Comparison of ENCODE assay signal across 22 cellular contexts in the genomic region with DNA sequence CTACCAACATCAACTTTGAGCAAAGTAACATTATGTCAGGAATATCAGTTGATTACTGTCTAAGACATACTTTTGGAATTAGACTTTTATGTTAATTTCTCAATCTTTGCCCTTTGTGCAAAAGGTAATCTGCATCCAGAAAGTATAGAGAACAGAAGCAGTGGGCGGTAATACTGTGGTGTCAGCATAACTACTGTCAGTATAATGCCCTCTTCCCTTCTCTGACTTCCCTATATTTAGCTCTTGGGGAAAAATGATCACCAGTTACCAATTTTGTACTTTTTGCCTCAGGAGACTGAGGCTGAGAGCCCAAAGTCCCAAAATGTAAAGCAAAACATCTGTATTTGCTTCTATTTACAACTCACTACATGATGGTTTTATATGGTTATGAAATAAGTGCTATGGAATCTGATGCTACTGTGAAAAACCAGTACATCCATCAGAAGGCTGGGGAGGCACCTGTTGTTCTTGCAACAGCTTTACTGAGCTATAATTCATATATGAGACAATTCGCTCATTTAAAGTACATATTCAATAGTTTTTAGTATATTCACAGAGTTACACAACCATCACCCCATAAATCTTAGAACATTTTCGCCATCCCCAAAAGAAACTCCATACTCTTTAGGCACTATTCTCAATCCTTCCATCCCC. TPM values are rescaled to one million over a fixed set of nuclear protein-coding genes. Genes with fewer than 3 reads are reported as not detected.
DNase-seq lines count a peak whose midpoint lies in the region; ATAC-seq, FAIRE-seq and TF ChIP-seq lines count a peak whose summit lies in the region.
"Had no signal": no experiment of that assay in that cellular context is flagged by ENCODE, and none has a peak within 500 bp of the region (broad histone marks: within the 10 kb centered on the region; RNA-seq: fewer than 3 reads in every experiment).

No MANE protein-coding gene starts in this region.

- H4K8ac ChIP-seq in IMR-90 (ENCODE audit: low read depth in 2 of 2, low read length in 2 of 2) = no peak overlapping the region

- H3K4me1 Mint-ChIP-seq in activated T-cell treated with anti-CD3 and anti-CD28 coated beads, Interleukin-2, amount 50 U/mL, for 24 hours (ENCODE audit: low read depth) = peaks cover 1% of the 10 kb centered on the region
- H3K4me1 Mint-ChIP-seq: B cell, IgD-negative memory B cell had no signal

- no peaks in the 10 kb centered on the region for H4K20me1 ChIP-seq in IMR-90 (ENCODE audit: insufficient read depth, low read length)
- H4K20me1 ChIP-seq in GM12878 (ENCODE audit: control insufficient read depth, insufficient read depth) = no peaks in the 10 kb centered on the region
- H4K20me1 ChIP-seq: BLaER1 treated with 17β-estradiol and CSF1 and Interleukin-3, amounts not matched to agents 10 nM and 100 nM had no signal

- H3K9me3 ChIP-seq in A549 = no peaks in the 10 kb centered on the region
- no peaks in the 10 kb centered on the region for H3K9me3 ChIP-seq in IMR-90 (ENCODE audit: control insufficient read depth, insufficient read depth, low read length)
- no peaks in the 10 kb centered on the region for H3K9me3 ChIP-seq in GM12878 (replicated peaks; ENCODE audit: control insufficient read depth, insufficient read depth, low read length)
- H3K9me3 ChIP-seq in neutrophil = no peaks in the 10 kb centered on the region
- H3K9me3 ChIP-seq: BLaER1 treated with 17β-estradiol and CSF1 and Interleukin-3, amounts not matched to agents 10 nM and 100 nM; Caco-2 had no signal

- H3K27ac ChIP-seq in A549 (no peak overlapping the region), IMR-90 (ENCODE audit: insufficient read depth, low read length) (no peak overlapping the region), GM12878 (ENCODE audit: control insufficient read depth, insufficient read depth) (no peak overlapping the region), neutrophil (peak overlapping the region; percentile 26)
- H3K27ac ChIP-seq: BLaER1 treated with 17β-estradiol and CSF1 and Interleukin-3, amounts not matched to agents 10 nM and 100 nM; HL-60 had no signal

- H2BK120ac ChIP-seq in IMR-90 (ENCODE audit: low read depth, low read length) = no peak overlapping the region

- SMC1A ChIA-PET in GM12878 (lab: Charles Lee; ENCODE audit: uncharacterized antibody, unreplicated experiment) = interaction anchor here (1.5 to 1.6 kb wide), 2 partner anchors 19 to 91 kb away, joined by 3 to 5 read pairs; no protein-coding TSS in a partner anchor

- DNase-seq in A549 (ENCODE audit: low read depth in 1 of 2, low spot score in 1 of 2) = no peak
- no peak for DNase-seq in IMR-90
- no peak for DNase-seq in GM12878 (ENCODE audit: low read depth, low spot score)
- no peak for DNase-seq in NCI-H82 (lab: John Stamatoyannopoulos, UW)
- no peak for DNase-seq in activated T-cell treated with anti-CD3 and anti-CD28 coated beads, Interleukin-2, amount 50 U/mL, for 24 hours
- DNase-seq in superior temporal gyrus (ENCODE audit: extremely low spot score) = no peak
- no peak for DNase-seq in left lobe of liver (ENCODE audit: low spot score)
- DNase-seq: 8988T; Caco-2; CD4-positive, CD25-positive, alpha-beta regulatory T cell; DMS153; DMS79; GDM1; GOT3; H7; KG1 had no signal

- no peak overlapping the region for H3K18ac ChIP-seq in IMR-90 (ENCODE audit: low read depth, low read length)

- in situ Hi-C loops in IMR-90 (cut with MboI; ENCODE audit: low sequenced_read_pairs) (no loop called here), GM12878 (cut with MboI) (no loop called here)

- H3K56ac ChIP-seq in IMR-90 (ENCODE audit: extremely low read depth, insufficient read depth, low read length) = no peak overlapping the region

- no peak overlapping the region for H2AK5ac ChIP-seq in IMR-90 (ENCODE audit: low read depth, low read length)

- WGBS in A549 (ENCODE audit: missing lambda C conversion rate) = 55% methylated on average over 3 of the region's 3 CpGs
- no CpG with 5 or more reads among the region's 3 CpGs for WGBS in IMR-90 (ENCODE audit: extremely low coverage in 2 of 2, insufficient read length in 1 of 2), 2 experiments
- 88% methylated on average over 3 of the region's 3 CpGs for WGBS in GM12878 (ENCODE audit: insufficient coverage, insufficient replicate concordance, low lambda C conversion rate, missing lambda C conversion rate)

- FAIRE-seq in A549 (lab: Jason Lieb, UNC) = no peak
- no peak for FAIRE-seq in GM12878 (lab: Jason Lieb, UNC)

- H3K36me3 Mint-ChIP-seq in activated T-cell treated with anti-CD3 and anti-CD28 coated beads, Interleukin-2, amount 50 U/mL, for 24 hours (ENCODE audit: low read depth) = peaks cover 81% of the 10 kb centered on the region

- H3K79me2 ChIP-seq in GM12878 (ENCODE audit: control insufficient read depth, insufficient read depth, low read length) = no peaks in the 10 kb centered on the region

- H3K23ac ChIP-seq in IMR-90 (ENCODE audit: low read depth, low read length) = no peak overlapping the region

- H2AFZ ChIP-seq in IMR-90 (replicated peaks; ENCODE audit: low read length, poor library complexity) (no peak overlapping the region), GM12878 (ENCODE audit: control insufficient read depth, low read depth, low read length) (no peak overlapping the region)

- TF ChIP-seq POLR2A in A549 (IDR thresholded peaks at IDR 0.05; ENCODE audit: low read length) (no peak), IMR-90 (IDR thresholded peaks at IDR 0.05; ENCODE audit: low read depth, low read length) (no peak), GM12878 (IDR thresholded peaks at IDR 0.05; ENCODE audit: low read depth, low read length) (no peak)

- POLR2A ChIA-PET in A549 (lab: Yijun Ruan, JAX) = no interaction called here
- POLR2A ChIA-PET in IMR-90 (lab: Charles Lee; ENCODE audit: unreplicated experiment) = no interaction called here
- POLR2A ChIA-PET in GM12878 (lab: Charles Lee) = no interaction called here

- no peak overlapping the region for H4K5ac ChIP-seq in IMR-90 (ENCODE audit: low read depth, low read length)

- TF ChIP-seq RAD21 in A549 (conservative IDR thresholded peaks at IDR 0.05 in 1 of 2, IDR thresholded peaks at IDR 0.05 in 1 of 2) = no peak
- TF ChIP-seq RAD21 in IMR-90 (IDR thresholded peaks at IDR 0.05; ENCODE audit: low read length) = no peak
- no peak for TF ChIP-seq RAD21 in GM12878 (IDR thresholded peaks at IDR 0.05; ENCODE audit: insufficient read depth, low read depth, low read length)

- no peak overlapping the region for H3K14ac ChIP-seq in IMR-90 (replicated peaks; ENCODE audit: low read depth, low read length)

- H3K79me1 ChIP-seq in IMR-90 (ENCODE audit: low read depth in 1 of 2, low read length in 2 of 2) = no peaks in the 10 kb centered on the region

- no peaks in the 10 kb centered on the region for H3K4me1 ChIP-seq in A549
- H3K4me1 ChIP-seq in IMR-90 (ENCODE audit: control insufficient read depth, insufficient read depth, low read length) = no peaks in the 10 kb centered on the region
- H3K4me1 ChIP-seq in GM12878 (ENCODE audit: control insufficient read depth, insufficient read depth, low read length) = no peaks in the 10 kb centered on the region
- H3K4me1 ChIP-seq in neutrophil (ENCODE audit: control insufficient read depth in 1 of 2, insufficient read depth in 1 of 2, low read depth in 1 of 2, low read length in 1 of 2) = peaks cover 2 to 3% of the 10 kb centered on the region in 2 experiments
- H3K4me1 ChIP-seq: Caco-2 had no signal

- intact Hi-C loops in IMR-90 (cut with micrococcal nuclease) = no loop called here
- intact Hi-C loops in GM12878 (cut with micrococcal nuclease; ENCODE audit: unreplicated experiment) = no loop called here

- H2BK15ac ChIP-seq in IMR-90 (ENCODE audit: low read depth, low read length) = no peak overlapping the region

- dilution Hi-C loops in IMR-90 (cut with HindIII; ENCODE audit: low sequenced_read_pairs, unreplicated experiment) = no loop called here

- BruUV-seq in IMR-90 (replicated peaks; lab: Mats Ljungman, UMichigan) = no TSS peak
- BruUV-seq in GM12878 (replicated peaks; lab: Mats Ljungman, UMichigan) = TSS peak; percentile 16

- no peak overlapping the region for H2BK20ac ChIP-seq in IMR-90 (ENCODE audit: low read depth, low read length)

- no peaks in the 10 kb centered on the region for H3K27me3 Mint-ChIP-seq in activated T-cell treated with anti-CD3 and anti-CD28 coated beads, Interleukin-2, amount 50 U/mL, for 24 hours
- H3K27me3 Mint-ChIP-seq: B cell; CD4-positive, CD25-positive, alpha-beta regulatory T cell; IgD-negative memory B cell had no signal

- TF ChIP-seq EP300 in A549 (IDR thresholded peaks at IDR 0.05) (no peak), GM12878 (IDR thresholded peaks at IDR 0.05; ENCODE audit: borderline replicate concordance in 1 of 2, control insufficient read depth in 1 of 2, low read depth in 2 of 2, low read length in 2 of 2) (no peak)

- H4K91ac ChIP-seq in IMR-90 (ENCODE audit: insufficient read depth, low read depth, low read length) = no peak overlapping the region

- H3K36me3 ChIP-seq in IMR-90 (ENCODE audit: control insufficient read depth, insufficient read depth, low read length) (no peaks in the 10 kb centered on the region), GM12878 (ENCODE audit: control insufficient read depth in 2 of 2, insufficient read depth in 2 of 2, low read length in 1 of 2) (peaks cover 0 to 10% of the 10 kb centered on the region in 2 experiments; a peak in 3 of 4 replicates), neutrophil (peaks cover 55% of the 10 kb centered on the region)

- H3K9ac ChIP-seq in IMR-90 (ENCODE audit: low read depth, low read length) (no peak overlapping the region), GM12878 (ENCODE audit: control insufficient read depth, insufficient read depth, low read length) (no peak overlapping the region)
- H3K9ac ChIP-seq: BLaER1 treated with 17β-estradiol and CSF1 and Interleukin-3, amounts not matched to agents 10 nM and 100 nM had no signal

- H3K9me3 Mint-ChIP-seq in activated T-cell treated with anti-CD3 and anti-CD28 coated beads, Interleukin-2, amount 50 U/mL, for 24 hours = no peaks in the 10 kb centered on the region
- H3K9me3 Mint-ChIP-seq: CD4-positive, CD25-positive, alpha-beta regulatory T cell had no signal

- no peaks in the 10 kb centered on the region for H3K9me1 ChIP-seq in IMR-90 (ENCODE audit: insufficient read depth, low read length)

- H3K27ac Mint-ChIP-seq in activated T-cell treated with anti-CD3 and anti-CD28 coated beads, Interleukin-2, amount 50 U/mL, for 24 hours = no peak overlapping the region
- H3K27ac Mint-ChIP-seq: B cell, IgD-negative memory B cell had no signal

- H3K4me3 ChIP-seq in A549 (no peak overlapping the region), IMR-90 (ENCODE audit: insufficient read depth, low read depth, low read length) (no peak overlapping the region), GM12878 (no peak overlapping the region), neutrophil (ENCODE audit: low read depth in 1 of 2, low read length in 1 of 2) (no peak overlapping the region)
- H3K4me3 ChIP-seq: BLaER1 treated with 17β-estradiol and CSF1 and Interleukin-3, amounts not matched to agents 10 nM and 100 nM had no signal

- no peak for TF ChIP-seq CTCF in A549 (IDR thresholded peaks at IDR 0.05)
- no peak for TF ChIP-seq CTCF in IMR-90 (conservative IDR thresholded peaks at IDR 0.05; ENCODE audit: low read depth, low read length)
- no peak for TF ChIP-seq CTCF in GM12878 (IDR thresholded peaks at IDR 0.05 in 2 of 3, conservative IDR thresholded peaks at IDR 0.05 in 1 of 3; ENCODE audit: control insufficient read depth in 2 of 3, extremely low read depth in 1 of 3, insufficient read depth in 1 of 3, low read depth in 3 of 3, low read length in 3 of 3)
- TF ChIP-seq CTCF in neutrophil (IDR thresholded peaks at IDR 0.05) = no peak

- no peak overlapping the region for H3K4ac ChIP-seq in IMR-90 (ENCODE audit: low read depth, low read length)

- H3K27me3 ChIP-seq in IMR-90 (ENCODE audit: control insufficient read depth, insufficient read depth, low read length) = peaks cover 8% of the 10 kb centered on the region; the same call in 1 of the 2 replicates
- H3K27me3 ChIP-seq in GM12878 (replicated peaks in 1 of 2; ENCODE audit: control insufficient read depth in 2 of 2, insufficient read depth in 2 of 2, low read length in 1 of 2) = no peaks in the 10 kb centered on the region
- no peaks in the 10 kb centered on the region for H3K27me3 ChIP-seq in neutrophil
- H3K27me3 ChIP-seq: BLaER1 treated with 17β-estradiol and CSF1 and Interleukin-3, amounts not matched to agents 10 nM and 100 nM had no signal

- ATAC-seq in A549 (no peak), IMR-90 (ENCODE audit: low read depth) (no peak), GM12878 (no peak), left lobe of liver (no peak)
- ATAC-seq: HCT116 had no signal

- RAD21 ChIA-PET in GM12878 (lab: Charles Lee; ENCODE audit: unreplicated experiment) = interaction anchor here (0.8 kb wide), 1 partner anchor 91 kb away, joined by 3 read pairs; no protein-coding TSS in a partner anchor

- CTCF ChIA-PET in A549 (lab: Yijun Ruan, JAX) (interaction anchor here (0.6 kb wide), 1 partner anchor 142 kb away, joined by 3 read pairs; no protein-coding TSS in a partner anchor), IMR-90 (lab: Yijun Ruan, JAX) (no interaction called here), GM12878 (lab: Yijun Ruan, JAX) (interaction anchor here (1.2 kb wide), 1 partner anchor 15 kb away, joined by 4 read pairs; no protein-coding TSS in a partner anchor)

- no peak overlapping the region for H2BK5ac ChIP-seq in IMR-90 (ENCODE audit: low read depth, low read length, poor library complexity, severe bottlenecking)

- H3K4me2 ChIP-seq in A549 (no peak overlapping the region), IMR-90 (ENCODE audit: low read depth, low read length) (no peak overlapping the region), GM12878 (ENCODE audit: control insufficient read depth, insufficient read depth) (no peak overlapping the region)

- no peak overlapping the region for H2AK9ac ChIP-seq in IMR-90 (replicated peaks; ENCODE audit: low read depth, low read length, poor library complexity)

- no peak overlapping the region for H3K4me3 Mint-ChIP-seq in activated T-cell treated with anti-CD3 and anti-CD28 coated beads, Interleukin-2, amount 50 U/mL, for 24 hours
- H3K4me3 Mint-ChIP-seq: B cell; CD4-positive, CD25-positive, alpha-beta regulatory T cell; IgD-negative memory B cell had no signal

RNA-seq across cellular contexts. Expression of a gene that starts 51.3 kb away (rescaled TPM):
- polyA plus RNA-seq in A549 (2011; rRNA removed) = 8.4 and 8.7 TPM in 2 replicates
- 1.3 and 1.5 TPM in 2 replicates for polyA plus RNA-seq in A549 (2012; cell fraction: cytosol; rRNA removed)
- polyA plus RNA-seq in A549 (2012; cell fraction: nucleus; rRNA removed) = 0.42 and 0.58 TPM in 2 replicates
- 2.4 to 2.9 TPM (median 2.5 TPM) in 3 replicates for polyA plus RNA-seq in A549 (2017; fragmentation: RNase III; extraction: RNeasy Plus Mini Kit Qiagen cat#74134 plus additional on column Dnase treatment)
- 2.0 and 2.5 TPM in 2 replicates for polyA minus RNA-seq in A549 (2011; rRNA and poly(A)+ RNA removed)
- total RNA-seq in IMR-90 (2012; rRNA removed) = 3.8 and 6.1 TPM in 2 replicates
- 3.0 and 4.0 TPM in 2 replicates for polyA plus RNA-seq in IMR-90 (2012; rRNA removed)
- polyA plus RNA-seq in IMR-90 (2012; cell fraction: cytosol; rRNA removed) = 0.90 and 1.1 TPM in 2 replicates
- 0.28 and 1.4 TPM in 2 replicates for polyA plus RNA-seq in IMR-90 (2012; cell fraction: nucleus; rRNA removed; ENCODE audit: low replicate concordance)
- 3.4 and 3.8 TPM in 2 replicates for total RNA-seq in GM12878 (2013; cell fraction: nucleolus; rRNA removed)
- total RNA-seq in GM12878 (2014; rRNA removed) = 2.9 and 4.0 TPM in 2 replicates
- total RNA-seq in GM12878 (2014; rRNA removed; fragmentation: Illumina TruSeq; extraction: Trizol) = 3.4 and 3.7 TPM in 2 replicates
- 2.1 and 2.2 TPM in 2 replicates for total RNA-seq in GM12878 (2021)
- polyA plus RNA-seq in GM12878 (2011; ENCODE audit: low read depth) = 0.76 TPM
- polyA plus RNA-seq in GM12878 (2011; rRNA removed) = 3.1 and 5.0 TPM in 2 replicates
- polyA plus RNA-seq in GM12878 (2011; cell fraction: cytosol; rRNA removed) = 1.2 and 1.4 TPM in 2 replicates
- 2.1 and 2.5 TPM in 2 replicates for polyA plus RNA-seq in GM12878 (2011; cell fraction: nucleus; rRNA removed)
- polyA plus RNA-seq in GM12878 (2012) = 1.7 and 1.9 TPM in 2 replicates
- polyA plus RNA-seq in GM12878 (2014; fragmentation: Illumina TruSeq; extraction: Trizol) = 3.2 and 4.0 TPM in 2 replicates
- under 1 TPM; 0.48 to 0.64 TPM for polyA plus RNA-seq in GM12878 (2014; fragmentation: Nextera tagmentation; extraction: Ambion mirVana)
- 1.4 and 2.0 TPM in 2 replicates for polyA plus RNA-seq in GM12878 (2014; rRNA removed)
- polyA plus RNA-seq in GM12878 (2016; fragmentation: Nextera tagmentation; extraction: Ambion mirVana) = 1 to 10 TPM in 1 of 2 experiments, under 1 TPM in 1; 0.66 to 1.5 TPM
- 1.0 and 1.8 TPM in 2 replicates for polyA minus RNA-seq in GM12878 (2011; rRNA and poly(A)+ RNA removed)
- 0.40 and 1.0 TPM in 2 replicates for polyA minus RNA-seq in GM12878 (2011; cell fraction: cytosol; rRNA and poly(A)+ RNA removed)
- 1.1 and 1.3 TPM in 2 replicates for polyA minus RNA-seq in GM12878 (2011; cell fraction: nucleus; rRNA and poly(A)+ RNA removed)
- 98.8 TPM for total RNA-seq in left lobe of liver

RNA-seq across cellular contexts. Expression of a gene that starts 55.3 kb away (rescaled TPM):
- polyA plus RNA-seq in A549 (2011; rRNA removed) = 0.25 and 0.26 TPM in 2 replicates
- 0.09 and 0.14 TPM in 2 replicates for polyA plus RNA-seq in A549 (2012; cell fraction: cytosol; rRNA removed)
- 0.05 and 0.11 TPM in 2 replicates for polyA plus RNA-seq in A549 (2012; cell fraction: nucleus; rRNA removed)
- 0.08 to 0.19 TPM (median 0.08 TPM) in 3 replicates for polyA plus RNA-seq in A549 (2017; fragmentation: RNase III; extraction: RNeasy Plus Mini Kit Qiagen cat#74134 plus additional on column Dnase treatment)
- polyA minus RNA-seq in A549 (2011; rRNA and poly(A)+ RNA removed) = 0.25 and 0.73 TPM in 2 replicates
- total RNA-seq in IMR-90 (2012; rRNA removed) = not detected in 2 replicates
- polyA plus RNA-seq in IMR-90 (2012; rRNA removed) = not detected in 2 replicates
- polyA plus RNA-seq in IMR-90 (2012; cell fraction: cytosol; rRNA removed) = not detected in 2 replicates
- polyA plus RNA-seq in IMR-90 (2012; cell fraction: nucleus; rRNA removed; ENCODE audit: low replicate concordance) = not detected in 2 replicates
- 524 and 549 TPM in 2 replicates for total RNA-seq in GM12878 (2013; cell fraction: nucleolus; rRNA removed)
- total RNA-seq in GM12878 (2014; rRNA removed) = 89.9 and 105 TPM in 2 replicates
- total RNA-seq in GM12878 (2014; rRNA removed; fragmentation: Illumina TruSeq; extraction: Trizol) = 91.0 and 96.4 TPM in 2 replicates
- total RNA-seq in GM12878 (2021) = 61.1 and 65.2 TPM in 2 replicates
- 29.9 TPM for polyA plus RNA-seq in GM12878 (2011; ENCODE audit: low read depth)
- 112 and 124 TPM in 2 replicates for polyA plus RNA-seq in GM12878 (2011; rRNA removed)
- polyA plus RNA-seq in GM12878 (2011; cell fraction: cytosol; rRNA removed) = 69.4 and 74.5 TPM in 2 replicates
- 69.0 and 84.1 TPM in 2 replicates for polyA plus RNA-seq in GM12878 (2011; cell fraction: nucleus; rRNA removed)
- polyA plus RNA-seq in GM12878 (2012) = 35.4 and 61.7 TPM in 2 replicates
- 87.3 and 115 TPM in 2 replicates for polyA plus RNA-seq in GM12878 (2014; fragmentation: Illumina TruSeq; extraction: Trizol)
- 10 to 100 TPM; 17.6 to 17.8 TPM for polyA plus RNA-seq in GM12878 (2014; fragmentation: Nextera tagmentation; extraction: Ambion mirVana)
- polyA plus RNA-seq in GM12878 (2014; rRNA removed) = 52.2 and 64.8 TPM in 2 replicates
- 10 to 100 TPM; 48.7 to 55.4 TPM for polyA plus RNA-seq in GM12878 (2016; fragmentation: Nextera tagmentation; extraction: Ambion mirVana)
- 155 and 171 TPM in 2 replicates for polyA minus RNA-seq in GM12878 (2011; rRNA and poly(A)+ RNA removed)
- 26.6 and 28.9 TPM in 2 replicates for polyA minus RNA-seq in GM12878 (2011; cell fraction: cytosol; rRNA and poly(A)+ RNA removed)
- polyA minus RNA-seq in GM12878 (2011; cell fraction: nucleus; rRNA and poly(A)+ RNA removed) = 178 and 224 TPM in 2 replicates
- 0.68 TPM for total RNA-seq in left lobe of liver

Comparison
In these comparisons a context has a peak if more than half of its experiments do, and no peak if none do; other contexts are left out.
1. RNA of a gene that starts 51.3 kb away (total RNA-seq): 98.8 TPM in left lobe of liver (single experiment); 3.8 to 6.1 TPM in IMR-90 and 2.1 to 4.0 TPM in GM12878; every median in the first group is over 10 times any median in the second.
2. RNA of a gene that starts 55.3 kb away (total RNA-seq): 61.1 to 549 TPM in GM12878; 0.68 TPM in left lobe of liver (single experiment) and not detected in IMR-90; every median in the first group is over 10 times any median in the second.